In the genomic region with DNA sequence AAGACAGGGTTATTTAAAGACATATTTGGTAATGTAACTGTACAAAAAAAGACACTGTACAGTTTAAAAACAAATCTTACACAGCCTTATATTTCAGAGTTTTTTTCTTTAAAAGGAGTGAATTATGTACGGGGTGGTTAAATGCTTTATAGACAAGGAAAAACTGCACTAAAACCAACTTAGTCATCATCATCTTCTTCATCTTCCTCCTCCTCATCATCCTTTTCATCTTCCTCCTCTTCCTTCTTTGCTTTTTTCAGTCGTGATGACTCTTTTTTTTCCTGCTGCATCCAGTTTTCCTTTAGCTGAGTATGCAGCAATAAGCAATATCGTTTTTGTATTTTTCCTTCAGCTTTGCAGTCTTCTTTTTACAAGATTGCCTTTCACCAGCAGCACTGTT, we compare ENCODE assay signal across 15 cellular contexts. TPM values are rescaled to one million over a fixed set of nuclear protein-coding genes. Genes with fewer than 3 reads are reported as not detected.
DNase-seq lines count a peak whose midpoint lies in the region; ATAC-seq and TF ChIP-seq lines count a peak whose summit lies in the region.
"Had no signal": no experiment of that assay in that cellular context is flagged by ENCODE, and none has a peak within 500 bp of the region (broad histone marks: within the 10 kb centered on the region; RNA-seq: fewer than 3 reads in every experiment).

No MANE protein-coding gene starts in this region.

- no peak overlapping the region for H4K8ac ChIP-seq in mesenchymal stem cell (ENCODE audit: low read length)

- H4K91ac ChIP-seq in mesenchymal stem cell (ENCODE audit: low read length) = no peak overlapping the region

- no peak for TF ChIP-seq CTCF in HEK293 (tag by site-specific recombination; IDR thresholded peaks at IDR 0.05)

- no peak overlapping the region for H3K27ac ChIP-seq in HEK293 (ENCODE audit: extremely low read depth, low read depth, low read length)
- no peak overlapping the region for H3K27ac ChIP-seq in mesenchymal stem cell (ENCODE audit: low read length, poor library complexity, severe bottlenecking)
- H3K27ac ChIP-seq: SK-N-MC had no signal

- no peak overlapping the region for H2AK5ac ChIP-seq in mesenchymal stem cell (ENCODE audit: low read length, severe bottlenecking)

- H3K27me3 ChIP-seq in adipocyte (replicated peaks; ENCODE audit: control insufficient read depth, insufficient read depth, low read length) (peaks cover 13% of the 10 kb centered on the region), mesenchymal stem cell (ENCODE audit: control insufficient read depth in 1 of 2, insufficient read depth in 1 of 2, low read length in 2 of 2) (no peaks in the 10 kb centered on the region)

- H3K14ac ChIP-seq in mesenchymal stem cell (ENCODE audit: low read length in 2 of 2) = no peak overlapping the region

- no peak overlapping the region for H3K4me3 ChIP-seq in HEK293 (ENCODE audit: low read depth, low read length)
- peak overlapping the region; percentile 28 for H3K4me3 ChIP-seq in adipocyte (ENCODE audit: low read length)
- peak overlapping the region in 1 of 2 experiments; percentile 56 for H3K4me3 ChIP-seq in mesenchymal stem cell (ENCODE audit: insufficient read depth in 1 of 2, low read depth in 1 of 2, low read length in 2 of 2)
- H3K4me3 ChIP-seq: HAP-1, SK-N-MC had no signal

- CTCF ChIA-PET in HEK293 (lab: Yijun Ruan, JAX) = interaction anchor here (1.0 to 2.1 kb wide), 3 partner anchors 11 to 93 kb away, joined by 4 to 5 read pairs (median 5); no protein-coding TSS in a partner anchor

- H3K9ac ChIP-seq in adipocyte (ENCODE audit: low read length) (peak overlapping the region; percentile 23), mesenchymal stem cell (ENCODE audit: low read length) (peak overlapping the region; percentile 76)

- H2BK5ac ChIP-seq in mesenchymal stem cell (ENCODE audit: low read depth, low read length, poor library complexity, severe bottlenecking) = no peak overlapping the region

- H3K18ac ChIP-seq in mesenchymal stem cell (ENCODE audit: low read depth in 1 of 2, low read length in 2 of 2) = no peak overlapping the region

- H3K4me1 ChIP-seq in HEK293 (ENCODE audit: control insufficient read depth, insufficient read depth, low read length) (no peaks in the 10 kb centered on the region), adipocyte (ENCODE audit: control insufficient read depth, insufficient read depth, low read length) (no peaks in the 10 kb centered on the region), mesenchymal stem cell (ENCODE audit: control insufficient read depth, insufficient read depth, low read depth, low read length) (no peaks in the 10 kb centered on the region)
- H3K4me1 ChIP-seq: HAP-1 had no signal

- no peaks in the 10 kb centered on the region for H3K79me1 ChIP-seq in mesenchymal stem cell (replicated peaks; ENCODE audit: low read length, poor library complexity, severe bottlenecking)

- H3K9me3 ChIP-seq in HEK293 (ENCODE audit: control insufficient read depth, insufficient read depth, low read depth, low read length) (no peaks in the 10 kb centered on the region), adipocyte (ENCODE audit: control insufficient read depth, low read length) (no peaks in the 10 kb centered on the region), mesenchymal stem cell (ENCODE audit: control insufficient read depth, low read length) (no peaks in the 10 kb centered on the region)
- H3K9me3 ChIP-seq: HAP-1 had no signal

- H2AFZ ChIP-seq in mesenchymal stem cell (ENCODE audit: low read depth, low read length) = no peak overlapping the region

- H3K4me2 ChIP-seq in mesenchymal stem cell (ENCODE audit: low read length, poor library complexity, severe bottlenecking) = no peak overlapping the region

- no peak overlapping the region for H2BK15ac ChIP-seq in mesenchymal stem cell (ENCODE audit: low read depth, poor library complexity, severe bottlenecking)

- no peaks in the 10 kb centered on the region for H3K36me3 ChIP-seq in HEK293 (ENCODE audit: control insufficient read depth in 2 of 2, insufficient read depth in 1 of 2, low read length in 2 of 2)
- H3K36me3 ChIP-seq in adipocyte (ENCODE audit: control insufficient read depth, insufficient read depth, low read length, severe bottlenecking) = no peaks in the 10 kb centered on the region
- H3K36me3 ChIP-seq in mesenchymal stem cell (ENCODE audit: control insufficient read depth in 1 of 2, insufficient read depth in 2 of 2, low read depth in 1 of 2, low read length in 2 of 2) = no peaks in the 10 kb centered on the region
- H3K36me3 ChIP-seq: HAP-1 had no signal

- H3K23ac ChIP-seq in mesenchymal stem cell (ENCODE audit: low read length in 2 of 2) = no peak overlapping the region

- ATAC-seq in GM21423 (IDR thresholded peaks at IDR 0.05; ENCODE audit: unreplicated experiment) = no peak

- POLR2A ChIA-PET in HEK293 (lab: Yijun Ruan, JAX) = interaction anchor here (1.3 kb wide), 1 partner anchor 14 kb away, joined by 3 read pairs; a partner anchor contains a TSS

- WGBS in mesenchymal stem cell = 92% methylated on average over 3 of the region's 3 CpGs

- H3K4ac ChIP-seq in mesenchymal stem cell (ENCODE audit: low read depth in 1 of 2, low read length in 2 of 2) = no peak overlapping the region

- no peak for DNase-seq in adipocyte (ENCODE audit: low read depth)
- DNase-seq in mesenchymal stem cell = no peak
- DNase-seq in activated CD4-positive, CD25-positive, alpha-beta regulatory T cell (lab: John Stamatoyannopoulos, UW) = no peak
- no peak for DNase-seq in NCI-H1694 (lab: John Stamatoyannopoulos, UW)
- no peak for DNase-seq in SW 1271 (lab: John Stamatoyannopoulos, UW)
- DNase-seq: DMS79 treated with DMSO at 0.1 percent for 48 hours, NCI-H1417 treated with DMSO at 0.1 percent for 48 hours, NCI-H1930, NCI-H226, NCI-H524 treated with DMSO at 0.1 percent for 48 hours, T-helper 1 cell had no signal

- H2BK120ac ChIP-seq in mesenchymal stem cell (ENCODE audit: low read depth, low read length) = no peak overlapping the region

- H2BK12ac ChIP-seq in mesenchymal stem cell (ENCODE audit: low read length in 2 of 2) = no peak overlapping the region

TF ChIP-seq in HEK293, 187 proteins besides CTCF, POLR2A, EP300 and RAD21:
- TF ChIP-seq ZBTB17 (tag by site-specific recombination; IDR thresholded peaks at IDR 0.05) = peak; percentile 41; the same call in 1 of the 2 replicates
- TF ChIP-seq, protein P1, sequence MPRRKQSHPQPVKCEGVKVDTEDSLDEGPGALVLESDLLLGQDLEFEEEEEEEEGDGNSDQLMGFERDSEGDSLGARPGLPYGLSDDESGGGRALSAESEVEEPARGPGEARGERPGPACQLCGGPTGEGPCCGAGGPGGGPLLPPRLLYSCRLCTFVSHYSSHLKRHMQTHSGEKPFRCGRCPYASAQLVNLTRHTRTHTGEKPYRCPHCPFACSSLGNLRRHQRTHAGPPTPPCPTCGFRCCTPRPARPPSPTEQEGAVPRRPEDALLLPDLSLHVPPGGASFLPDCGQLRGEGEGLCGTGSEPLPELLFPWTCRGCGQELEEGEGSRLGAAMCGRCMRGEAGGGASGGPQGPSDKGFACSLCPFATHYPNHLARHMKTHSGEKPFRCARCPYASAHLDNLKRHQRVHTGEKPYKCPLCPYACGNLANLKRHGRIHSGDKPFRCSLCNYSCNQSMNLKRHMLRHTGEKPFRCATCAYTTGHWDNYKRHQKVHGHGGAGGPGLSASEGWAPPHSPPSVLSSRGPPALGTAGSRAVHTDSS (tag by site-specific recombination; IDR thresholded peaks at IDR 0.05) = peak; percentile 94
- no peak for TF ChIP-seq SALL2 (tag by site-specific recombination; IDR thresholded peaks at IDR 0.05; ENCODE audit: borderline replicate concordance)

RNA-seq across cellular contexts. Expression of a gene that starts 14.6 kb away (rescaled TPM):
- 17.4 TPM for polyA plus RNA-seq in mesenchymal stem cell (2013, experiment 1 of 2)
- polyA plus RNA-seq in mesenchymal stem cell (2013, experiment 2 of 2) = 19.2 TPM
